In the genomic region with DNA sequence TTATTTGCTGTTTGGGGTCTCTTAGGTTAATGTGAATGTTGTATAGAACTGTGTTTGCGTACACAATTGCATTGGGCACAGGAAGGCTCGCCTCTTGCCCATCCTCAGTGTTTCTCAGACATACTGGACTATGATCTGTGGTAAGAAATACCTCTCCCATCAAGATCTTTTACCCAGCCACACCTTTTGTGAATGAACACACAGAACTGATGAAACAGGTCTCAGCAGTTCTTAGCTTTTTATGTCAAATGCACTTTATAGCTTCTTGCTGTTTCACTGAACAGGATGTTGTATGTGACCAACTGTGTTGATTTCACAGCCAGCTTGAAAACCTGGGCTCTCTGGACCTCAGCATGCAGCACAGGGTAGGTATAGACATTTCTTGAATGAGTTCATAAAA, we compare ENCODE assay signal across 1 cellular context.
TF ChIP-seq lines count a peak whose summit lies in the region.

No MANE protein-coding gene starts in this region.

TF ChIP-seq in HCT116, 20 proteins besides CTCF, POLR2A, EP300 and RAD21 (continued from another document):
- TF ChIP-seq, protein P1, sequence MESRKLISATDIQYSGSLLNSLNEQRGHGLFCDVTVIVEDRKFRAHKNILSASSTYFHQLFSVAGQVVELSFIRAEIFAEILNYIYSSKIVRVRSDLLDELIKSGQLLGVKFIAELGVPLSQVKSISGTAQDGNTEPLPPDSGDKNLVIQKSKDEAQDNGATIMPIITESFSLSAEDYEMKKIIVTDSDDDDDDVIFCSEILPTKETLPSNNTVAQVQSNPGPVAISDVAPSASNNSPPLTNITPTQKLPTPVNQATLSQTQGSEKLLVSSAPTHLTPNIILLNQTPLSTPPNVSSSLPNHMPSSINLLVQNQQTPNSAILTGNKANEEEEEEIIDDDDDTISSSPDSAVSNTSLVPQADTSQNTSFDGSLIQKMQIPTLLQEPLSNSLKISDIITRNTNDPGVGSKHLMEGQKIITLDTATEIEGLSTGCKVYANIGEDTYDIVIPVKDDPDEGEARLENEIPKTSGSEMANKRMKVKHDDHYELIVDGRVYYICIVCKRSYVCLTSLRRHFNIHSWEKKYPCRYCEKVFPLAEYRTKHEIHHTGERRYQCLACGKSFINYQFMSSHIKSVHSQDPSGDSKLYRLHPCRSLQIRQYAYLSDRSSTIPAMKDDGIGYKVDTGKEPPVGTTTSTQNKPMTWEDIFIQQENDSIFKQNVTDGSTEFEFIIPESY (IDR thresholded peaks at IDR 0.05; ENCODE audit: extremely low read depth, insufficient replicate concordance, low read length): no peak
- TF ChIP-seq SP1 (IDR thresholded peaks at IDR 0.05; ENCODE audit: low read depth) (no peak), POLR2AphosphoS5 (IDR thresholded peaks at IDR 0.05; ENCODE audit: low read depth, low read length) (no peak), SRF (IDR thresholded peaks at IDR 0.05; ENCODE audit: low read depth) (no peak), EZH2 (IDR thresholded peaks at IDR 0.05) (no peak), SIN3A (IDR thresholded peaks at IDR 0.05; ENCODE audit: low read depth) (no peak), CBX3 (IDR thresholded peaks at IDR 0.05; ENCODE audit: low read depth) (no peak), JUND (IDR thresholded peaks at IDR 0.05) (no peak), CEBPB (IDR thresholded peaks at IDR 0.05; ENCODE audit: low read depth) (no peak), ZFX (IDR thresholded peaks at IDR 0.05) (no peak)
- TF ChIP-seq, protein P2, sequence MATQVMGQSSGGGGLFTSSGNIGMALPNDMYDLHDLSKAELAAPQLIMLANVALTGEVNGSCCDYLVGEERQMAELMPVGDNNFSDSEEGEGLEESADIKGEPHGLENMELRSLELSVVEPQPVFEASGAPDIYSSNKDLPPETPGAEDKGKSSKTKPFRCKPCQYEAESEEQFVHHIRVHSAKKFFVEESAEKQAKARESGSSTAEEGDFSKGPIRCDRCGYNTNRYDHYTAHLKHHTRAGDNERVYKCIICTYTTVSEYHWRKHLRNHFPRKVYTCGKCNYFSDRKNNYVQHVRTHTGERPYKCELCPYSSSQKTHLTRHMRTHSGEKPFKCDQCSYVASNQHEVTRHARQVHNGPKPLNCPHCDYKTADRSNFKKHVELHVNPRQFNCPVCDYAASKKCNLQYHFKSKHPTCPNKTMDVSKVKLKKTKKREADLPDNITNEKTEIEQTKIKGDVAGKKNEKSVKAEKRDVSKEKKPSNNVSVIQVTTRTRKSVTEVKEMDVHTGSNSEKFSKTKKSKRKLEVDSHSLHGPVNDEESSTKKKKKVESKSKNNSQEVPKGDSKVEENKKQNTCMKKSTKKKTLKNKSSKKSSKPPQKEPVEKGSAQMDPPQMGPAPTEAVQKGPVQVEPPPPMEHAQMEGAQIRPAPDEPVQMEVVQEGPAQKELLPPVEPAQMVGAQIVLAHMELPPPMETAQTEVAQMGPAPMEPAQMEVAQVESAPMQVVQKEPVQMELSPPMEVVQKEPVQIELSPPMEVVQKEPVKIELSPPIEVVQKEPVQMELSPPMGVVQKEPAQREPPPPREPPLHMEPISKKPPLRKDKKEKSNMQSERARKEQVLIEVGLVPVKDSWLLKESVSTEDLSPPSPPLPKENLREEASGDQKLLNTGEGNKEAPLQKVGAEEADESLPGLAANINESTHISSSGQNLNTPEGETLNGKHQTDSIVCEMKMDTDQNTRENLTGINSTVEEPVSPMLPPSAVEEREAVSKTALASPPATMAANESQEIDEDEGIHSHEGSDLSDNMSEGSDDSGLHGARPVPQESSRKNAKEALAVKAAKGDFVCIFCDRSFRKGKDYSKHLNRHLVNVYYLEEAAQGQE (IDR thresholded peaks at IDR 0.05; ENCODE audit: low read depth): no peak
- TF ChIP-seq, protein P3, sequence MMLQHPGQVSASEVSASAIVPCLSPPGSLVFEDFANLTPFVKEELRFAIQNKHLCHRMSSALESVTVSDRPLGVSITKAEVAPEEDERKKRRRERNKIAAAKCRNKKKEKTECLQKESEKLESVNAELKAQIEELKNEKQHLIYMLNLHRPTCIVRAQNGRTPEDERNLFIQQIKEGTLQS (IDR thresholded peaks at IDR 0.05): no peak
